In genomic region chr18:67133669-67134068, GRCh38 we compare ENCODE assay signal across 23 cellular contexts.
DNase-seq lines count a peak whose midpoint lies in the region; ATAC-seq and TF ChIP-seq lines count a peak whose summit lies in the region.
"Had no signal": no experiment of that assay in that cellular context is flagged by ENCODE, and none has a peak within 500 bp of the region (broad histone marks: within the 10 kb centered on the region; RNA-seq: fewer than 3 reads in every experiment).

No MANE protein-coding gene starts in this region.

- ATAC-seq in esophagus mucosa (no peak), HG02642 (IDR thresholded peaks at IDR 0.05; ENCODE audit: poor library complexity, unreplicated experiment) (no peak)
- ATAC-seq: left lung, T-helper 17 cell had no signal

- in situ Hi-C loops in KBM-7 (cut with MboI; ENCODE audit: low pct_unique_long_range_greater_than_20kb, low sequenced_read_pairs) = no loop called here

- no peak for TF ChIP-seq CTCF in glutamatergic neuron (IDR thresholded peaks at IDR 0.05; ENCODE audit: partially characterized antibody, unreplicated experiment)

- no peak overlapping the region for H3K4me3 Mint-ChIP-seq in glutamatergic neuron (ENCODE audit: unreplicated experiment)
- H3K4me3 Mint-ChIP-seq: CD14-positive monocyte; central memory CD8-positive, alpha-beta T cell; dendritic cell treated with granulocyte-macrophage colony-stimulating factor and Interleukin-4, amounts not matched to agents 40 ng/mL and 50 ng/mL, for 4 days; neural progenitor cell; T-helper 17 cell had no signal

- H3K27me3 Mint-ChIP-seq in glutamatergic neuron (ENCODE audit: unreplicated experiment) = no peaks in the 10 kb centered on the region
- H3K27me3 Mint-ChIP-seq: central memory CD8-positive, alpha-beta T cell; dendritic cell treated with granulocyte-macrophage colony-stimulating factor and Interleukin-4, amounts not matched to agents 40 ng/mL and 50 ng/mL, for 4 days; T-helper 17 cell had no signal

- DNase-seq in NCI-H2107 treated with DMSO at 0.1 percent for 48 hours (lab: John Stamatoyannopoulos, UW; ENCODE audit: unreplicated experiment) (peak; percentile 98), NCI-H2107 (lab: John Stamatoyannopoulos, UW) (no peak), NCI-H2029 (lab: John Stamatoyannopoulos, UW) (peak; percentile 32), NCI-H510A treated with DMSO at 0.1 percent for 48 hours (lab: John Stamatoyannopoulos, UW) (peak; percentile 100), glutamatergic neuron (no peak), KBM-7 (no peak)
- DNase-seq: 8988T; activated CD4-positive, alpha-beta T cell treated with anti-CD3 and anti-CD28 coated beads for 4 hours; activated effector memory CD4-positive, alpha-beta T cell treated with anti-CD3 and anti-CD28 coated beads, Interleukin-2, amount 50 U/mL, for 16 hours; activated T-cell treated with anti-CD3 and anti-CD28 coated beads, Interleukin-2, amount 50 U/mL, for 1 hour; GOT3; left lung; mesenchymal stem cell; SK-N-SH; stimulated activated CD4-positive, alpha-beta T cell treated with anti-CD3 and anti-CD28 coated beads, Interleukin-2, amount 100 ng/mL, for 24 hours; T-helper 17 cell; tibial artery had no signal

- H3K36me3 Mint-ChIP-seq in glutamatergic neuron (ENCODE audit: unreplicated experiment) = no peaks in the 10 kb centered on the region
- H3K36me3 Mint-ChIP-seq: CD14-positive monocyte, neural progenitor cell had no signal

- H3K27ac Mint-ChIP-seq in glutamatergic neuron (ENCODE audit: unreplicated experiment) = peak overlapping the region; percentile 26
- H3K27ac Mint-ChIP-seq: CD14-positive monocyte; dendritic cell treated with granulocyte-macrophage colony-stimulating factor and Interleukin-4, amounts not matched to agents 40 ng/mL and 50 ng/mL, for 4 days; neural progenitor cell; T-helper 17 cell had no signal

- H3K9me3 Mint-ChIP-seq in glutamatergic neuron (ENCODE audit: unreplicated experiment) = peaks cover 2% of the 10 kb centered on the region
- H3K9me3 Mint-ChIP-seq: dendritic cell treated with granulocyte-macrophage colony-stimulating factor and Interleukin-4, amounts not matched to agents 40 ng/mL and 50 ng/mL, for 4 days; neural progenitor cell had no signal

- peaks cover 23% of the 10 kb centered on the region for H3K4me1 Mint-ChIP-seq in glutamatergic neuron (ENCODE audit: low read depth, unreplicated experiment)
- H3K4me1 Mint-ChIP-seq: CD14-positive monocyte; central memory CD8-positive, alpha-beta T cell had no signal

Comparison
In these comparisons a context has a peak if more than half of its experiments do, and no peak if none do; other contexts are left out.
1. DNase-seq: peak in NCI-H2107 treated with DMSO at 0.1 percent for 48 hours (single experiment), NCI-H2029 (single experiment) and NCI-H510A treated with DMSO at 0.1 percent for 48 hours (single experiment); none in NCI-H2107 (single experiment), glutamatergic neuron (single experiment) and KBM-7 (single experiment).